ENCODE assay signal across 16 cellular contexts in the genomic region with DNA sequence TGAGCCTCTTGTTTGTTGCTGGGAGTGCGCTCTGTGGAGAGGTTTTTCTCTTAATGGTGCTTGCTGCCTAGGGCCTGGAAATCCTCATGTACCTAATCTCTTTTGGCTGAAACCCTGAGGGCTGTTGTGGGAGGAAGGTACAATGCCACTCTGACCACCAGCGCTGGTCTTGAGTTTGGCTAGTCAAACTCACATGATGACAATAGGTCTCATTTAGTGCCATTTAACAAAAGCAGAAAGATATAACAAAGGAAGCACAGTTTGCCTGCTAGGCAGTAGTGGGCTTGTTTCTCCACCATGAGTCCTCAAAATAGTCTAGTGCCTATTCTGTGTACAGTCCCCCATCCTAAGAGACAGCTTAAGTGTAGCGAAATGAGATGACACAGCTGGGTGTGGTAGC.
DNase-seq lines count a peak whose midpoint lies in the region; TF ChIP-seq lines count a peak whose summit lies in the region.
"Had no signal": no experiment of that assay in that cellular context is flagged by ENCODE, and none has a peak within 500 bp of the region (broad histone marks: within the 10 kb centered on the region; RNA-seq: fewer than 3 reads in every experiment).

No MANE protein-coding gene starts in this region.

- H3K36me3 Mint-ChIP-seq in mesothelial cell of epicardium: peaks cover 2% of the 10 kb centered on the region
- H3K36me3 Mint-ChIP-seq: CD4-positive, CD25-positive, alpha-beta regulatory T cell; CD8-positive, alpha-beta T cell had no signal

- H3K4me3 Mint-ChIP-seq in mesothelial cell of epicardium: no peak overlapping the region
- H3K4me3 Mint-ChIP-seq: B cell; CD4-positive, CD25-positive, alpha-beta regulatory T cell; CD8-positive, alpha-beta T cell had no signal

- DNase-seq in ELF-1 (ENCODE audit: low read depth, low spot score): peak; percentile 24
- DNase-seq in erythroblast (lab: John Stamatoyannopoulos, UW): peak; percentile 18 to 37
- peak; percentile 26 for DNase-seq in medulla oblongata (ENCODE audit: extremely low spot score)
- DNase-seq in hepatic stellate cell (ENCODE audit: low spot score): no peak
- no peak for DNase-seq in mesothelial cell of epicardium (ENCODE audit: low spot score in 2 of 2, unreplicated experiment in 2 of 2)
- no peak for DNase-seq in NOMO-1 treated with DMSO at 0.1 percent for 48 hours (lab: John Stamatoyannopoulos, UW; ENCODE audit: unreplicated experiment)
- DNase-seq: CD4-positive, CD25-positive, alpha-beta regulatory T cell; CD8-positive, alpha-beta T cell; DMS 273 treated with DMSO at 0.1 percent for 48 hours; DMS79; EL; GF-D8; GM23248; H7; HCEC 1CT had no signal

- peaks cover 14% of the 10 kb centered on the region for H3K9me3 Mint-ChIP-seq in mesothelial cell of epicardium
- H3K9me3 Mint-ChIP-seq: CD8-positive, alpha-beta T cell had no signal

- TF ChIP-seq CTCF in mesothelial cell of epicardium (IDR thresholded peaks at IDR 0.05; ENCODE audit: unreplicated experiment): no peak

- H3K4me1 Mint-ChIP-seq in mesothelial cell of epicardium: no peaks in the 10 kb centered on the region

- H3K27ac Mint-ChIP-seq in mesothelial cell of epicardium: no peak overlapping the region
- H3K27ac Mint-ChIP-seq: B cell; CD4-positive, CD25-positive, alpha-beta regulatory T cell; CD8-positive, alpha-beta T cell had no signal

- TF ChIP-seq POLR2A in erythroblast (IDR thresholded peaks at IDR 0.05; ENCODE audit: low read length): no peak

- H3K27me3 Mint-ChIP-seq in mesothelial cell of epicardium (ENCODE audit: low read depth): no peaks in the 10 kb centered on the region

Comparison
In these comparisons a context has a peak if more than half of its experiments do, and no peak if none do; other contexts are left out.
1. DNase-seq: peak in ELF-1 (single experiment), erythroblast (2 of 2) and medulla oblongata (single experiment); none in hepatic stellate cell (single experiment), mesothelial cell of epicardium (0 of 2) and NOMO-1 treated with DMSO at 0.1 percent for 48 hours (single experiment).